In the genomic region with DNA sequence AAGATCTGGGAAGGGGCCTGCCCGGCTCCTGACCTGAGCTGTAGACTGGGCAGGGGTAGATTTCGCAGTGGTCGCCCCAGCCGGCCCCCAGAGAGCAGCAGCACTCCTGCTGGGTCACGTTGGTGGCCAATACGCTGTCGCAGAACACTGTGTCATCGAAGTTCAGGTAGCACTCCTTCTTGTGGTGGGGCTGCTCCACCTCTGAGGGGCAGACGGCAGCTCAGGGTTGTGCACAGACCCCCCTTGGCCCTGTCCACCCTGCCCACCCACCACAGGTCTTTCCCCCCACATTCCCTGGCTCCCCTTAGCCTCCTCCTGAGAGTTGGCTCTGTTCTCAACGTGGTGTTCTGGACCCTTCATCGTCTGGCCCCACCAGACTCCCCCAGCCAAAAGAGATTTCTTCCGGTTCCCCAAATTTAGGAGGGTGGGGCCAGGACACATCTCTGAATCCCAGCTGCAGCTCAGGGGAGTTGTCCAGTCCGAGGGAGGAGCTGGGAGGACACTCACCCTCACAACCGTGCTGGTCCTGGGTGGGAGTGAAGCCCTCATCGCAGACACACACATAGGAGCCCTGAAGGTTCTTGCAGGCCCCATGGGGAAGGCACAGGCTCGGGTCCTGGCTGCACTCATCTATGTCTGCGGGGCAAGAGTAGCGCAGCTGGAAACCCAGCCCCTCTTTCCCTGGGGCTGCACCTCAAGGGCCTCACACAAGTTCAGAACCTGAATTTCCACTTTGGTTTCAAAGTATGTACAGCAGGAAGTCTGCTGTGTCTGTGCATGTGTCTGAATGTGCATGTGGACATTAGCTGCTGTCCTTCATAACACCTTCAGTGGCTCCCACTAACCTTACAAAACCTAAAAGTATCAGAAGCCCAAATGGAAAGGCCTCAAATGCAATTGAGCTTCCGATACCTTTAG, we compare ENCODE assay signal across 8 cellular contexts. TPM values are rescaled to one million over a fixed set of nuclear protein-coding genes. Genes with fewer than 3 reads are reported as not detected.
DNase-seq lines count a peak whose midpoint lies in the region; ATAC-seq and TF ChIP-seq lines count a peak whose summit lies in the region.

No MANE protein-coding gene starts in this region.

- intact Hi-C loops in vagina (cut with DNase I): no loop called here

- H3K4me1 Mint-ChIP-seq in stimulated activated naive CD8-positive, alpha-beta T cell treated with anti-CD3 and anti-CD28 coated beads, Interleukin-15, Interleukin-2, amounts not matched to agents 100 ng/mL and 50 ng/mL, for 24 hours (ENCODE audit: low read depth): peaks cover 30% of the 10 kb centered on the region
- peaks cover 19% of the 10 kb centered on the region for H3K4me1 Mint-ChIP-seq in brain

- no peaks in the 10 kb centered on the region for H3K36me3 ChIP-seq in mesendoderm (ENCODE audit: control insufficient read depth, insufficient read depth, low read length)
- H3K36me3 ChIP-seq in vagina: peaks cover 0 to 5% of the 10 kb centered on the region in 2 donors

- WGBS in mesendoderm (ENCODE audit: extremely low coverage, insufficient coverage, low lambda C conversion rate): no CpG with 5 or more reads among the region's 19 CpGs

- no peaks in the 10 kb centered on the region for H3K9me3 Mint-ChIP-seq in stimulated activated naive CD8-positive, alpha-beta T cell treated with anti-CD3 and anti-CD28 coated beads, Interleukin-15, Interleukin-2, amounts not matched to agents 100 ng/mL and 50 ng/mL, for 24 hours
- peaks cover 0 to 2% (median 0%) of the 10 kb centered on the region in 5 experiments for H3K9me3 Mint-ChIP-seq in brain

- no peak for TF ChIP-seq POLR2A in vagina (IDR thresholded peaks at IDR 0.05)

- H3K4me3 ChIP-seq in mesendoderm (ENCODE audit: low read length) (no peak overlapping the region), vagina (peak overlapping the region; percentile 55 to 89)

- no peak overlapping the region for H3K27ac ChIP-seq in mesendoderm (ENCODE audit: low read depth, low read length)
- H3K27ac ChIP-seq in vagina: peak overlapping the region; percentile 98

- peak overlapping the region; percentile 31 for H3K4me2 ChIP-seq in mesendoderm (ENCODE audit: low read length)

- no peak overlapping the region for H3K4ac ChIP-seq in mesendoderm (ENCODE audit: low read depth, low read length)

- no peaks in the 10 kb centered on the region for H3K79me2 ChIP-seq in mesendoderm (ENCODE audit: control insufficient read depth, insufficient read depth, low read length)

- peak overlapping the region; percentile 81 for H3K4me3 Mint-ChIP-seq in stimulated activated naive CD8-positive, alpha-beta T cell treated with anti-CD3 and anti-CD28 coated beads, Interleukin-15, Interleukin-2, amounts not matched to agents 100 ng/mL and 50 ng/mL, for 24 hours
- H3K4me3 Mint-ChIP-seq in brain: peak overlapping the region; percentile 74 to 83 (median 80)

- no peak for ATAC-seq in stimulated activated naive CD8-positive, alpha-beta T cell treated with anti-CD3 and anti-CD28 coated beads, Interleukin-15, Interleukin-2, amounts not matched to agents 100 U/mL and 50 U/mL, for 24 hours
- no peak for ATAC-seq in GM18909 (IDR thresholded peaks at IDR 0.05; ENCODE audit: poor library complexity, unreplicated experiment)

- no peaks in the 10 kb centered on the region for H3K9me3 ChIP-seq in vagina

- H3K56ac ChIP-seq in mesendoderm (ENCODE audit: low read length): peak overlapping the region; percentile 85

- no peak for DNase-seq in stimulated activated naive CD8-positive, alpha-beta T cell treated with anti-CD3 and anti-CD28 coated beads, Interleukin-15, Interleukin-2, amounts not matched to agents 100 U/mL and 50 U/mL, for 24 hours
- DNase-seq in mesendoderm: no peak
- no peak for DNase-seq in vagina (ENCODE audit: extremely low spot score in 2 of 2)
- no peak for DNase-seq in EL
- DNase-seq in islet precursor cell: no peak

- peak overlapping the region; percentile 79 for H3K27ac Mint-ChIP-seq in stimulated activated naive CD8-positive, alpha-beta T cell treated with anti-CD3 and anti-CD28 coated beads, Interleukin-15, Interleukin-2, amounts not matched to agents 100 ng/mL and 50 ng/mL, for 24 hours
- H3K27ac Mint-ChIP-seq in brain: peak overlapping the region in 4 of 5 experiments; percentile 76 to 94 (median 88)

- no peaks in the 10 kb centered on the region for H3K79me1 ChIP-seq in mesendoderm (ENCODE audit: low read length)

- H3K27me3 ChIP-seq in mesendoderm (ENCODE audit: insufficient read depth, low read length, poor library complexity): no peaks in the 10 kb centered on the region
- no peaks in the 10 kb centered on the region for H3K27me3 ChIP-seq in vagina

- H3K9ac ChIP-seq in mesendoderm (ENCODE audit: low read length): peak overlapping the region; percentile 59

- H3K23ac ChIP-seq in mesendoderm (ENCODE audit: low read length): peak overlapping the region; percentile 72

- no peak overlapping the region for H3K18ac ChIP-seq in mesendoderm (ENCODE audit: low read length)

- H2BK120ac ChIP-seq in mesendoderm (ENCODE audit: low read depth, low read length): no peak overlapping the region

- H2AK5ac ChIP-seq in mesendoderm (ENCODE audit: low read length): no peak overlapping the region

- H2BK5ac ChIP-seq in mesendoderm (ENCODE audit: low read length): no peak overlapping the region

- H3K4me1 ChIP-seq in mesendoderm (ENCODE audit: control insufficient read depth, low read depth, low read length) (peaks cover 3% of the 10 kb centered on the region), vagina (peaks cover 31% of the 10 kb centered on the region)

- H3K36me3 Mint-ChIP-seq in stimulated activated naive CD8-positive, alpha-beta T cell treated with anti-CD3 and anti-CD28 coated beads, Interleukin-15, Interleukin-2, amounts not matched to agents 100 ng/mL and 50 ng/mL, for 24 hours (ENCODE audit: low read depth): peaks cover 7% of the 10 kb centered on the region
- no peaks in the 10 kb centered on the region for H3K36me3 Mint-ChIP-seq in brain

- TF ChIP-seq CTCF in brain (conservative IDR thresholded peaks at IDR 0.05): no peak
- TF ChIP-seq CTCF in vagina (IDR thresholded peaks at IDR 0.05): no peak

- H4K5ac ChIP-seq in mesendoderm (ENCODE audit: low read length): no peak overlapping the region

- no peak overlapping the region for H4K8ac ChIP-seq in mesendoderm (ENCODE audit: low read depth, low read length)

- H3K27me3 Mint-ChIP-seq in stimulated activated naive CD8-positive, alpha-beta T cell treated with anti-CD3 and anti-CD28 coated beads, Interleukin-15, Interleukin-2, amounts not matched to agents 100 ng/mL and 50 ng/mL, for 24 hours: no peaks in the 10 kb centered on the region
- no peaks in the 10 kb centered on the region for H3K27me3 Mint-ChIP-seq in brain

- H2BK15ac ChIP-seq in mesendoderm (replicated peaks; ENCODE audit: low read depth): no peak overlapping the region

RNA-seq across cellular contexts. Expression of a gene that starts 16.5 kb away (rescaled TPM):
- polyA plus RNA-seq in brain (ENCODE audit: insufficient read depth, low read depth, low replicate concordance): 81.7 TPM
- polyA plus RNA-seq in mesendoderm (2013, experiment 1 of 2): 50.0 TPM
- 51.8 TPM for polyA plus RNA-seq in mesendoderm (2013, experiment 2 of 2)
- total RNA-seq in vagina: 77.3 TPM

RNA-seq across cellular contexts. Expression of a gene that starts 16.8 kb away (rescaled TPM):
- 48.9 TPM for polyA plus RNA-seq in brain (ENCODE audit: insufficient read depth, low read depth, low replicate concordance)
- 4.6 TPM for polyA plus RNA-seq in mesendoderm (2013, experiment 1 of 2)
- 3.8 TPM for polyA plus RNA-seq in mesendoderm (2013, experiment 2 of 2)
- total RNA-seq in vagina: 246 TPM

RNA-seq across cellular contexts. Expression of a gene that starts 28.9 kb away (rescaled TPM):
- 108 TPM for polyA plus RNA-seq in brain (ENCODE audit: insufficient read depth, low read depth, low replicate concordance)
- polyA plus RNA-seq in mesendoderm (2013, experiment 1 of 2): 110 TPM
- polyA plus RNA-seq in mesendoderm (2013, experiment 2 of 2): 113 TPM
- 68.5 TPM for total RNA-seq in vagina

RNA-seq across cellular contexts. Expression of a gene that starts 31.0 kb away (rescaled TPM):
- polyA plus RNA-seq in brain (ENCODE audit: insufficient read depth, low read depth, low replicate concordance): 116 TPM
- 17.5 TPM for polyA plus RNA-seq in mesendoderm (2013, experiment 1 of 2)
- 17.1 TPM for polyA plus RNA-seq in mesendoderm (2013, experiment 2 of 2)
- 62.4 TPM for total RNA-seq in vagina

RNA-seq across cellular contexts. Expression of a gene that starts 34.5 kb away (rescaled TPM):
- polyA plus RNA-seq in brain (ENCODE audit: insufficient read depth, low read depth, low replicate concordance): 8.2 TPM
- 1.5 TPM for polyA plus RNA-seq in mesendoderm (2013, experiment 1 of 2)
- polyA plus RNA-seq in mesendoderm (2013, experiment 2 of 2): 2.7 TPM
- total RNA-seq in vagina: 123 TPM
